ENCODE assay signal across 18 cellular contexts in the genomic region with DNA sequence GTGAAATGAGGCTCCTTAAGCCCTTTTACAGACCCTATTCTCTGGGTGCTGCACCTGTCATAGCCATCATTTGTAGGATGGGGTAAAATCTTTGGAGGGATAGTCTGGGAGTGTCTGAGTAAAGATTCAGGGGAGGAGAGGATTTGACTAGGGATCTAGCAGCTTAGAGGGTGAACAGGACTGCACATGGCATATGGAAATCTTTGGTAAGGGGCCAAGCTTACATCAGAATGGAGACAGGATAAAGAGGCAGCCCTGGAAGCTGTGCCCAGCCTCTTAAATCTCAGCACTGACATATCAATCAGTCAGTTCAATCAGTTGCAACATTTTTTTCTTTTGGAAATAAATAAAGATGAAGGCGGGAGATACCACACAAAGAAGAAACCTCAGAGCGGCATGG.
A peak's percentile ranks its signal among the peaks of the same experiment; 100 is the strongest.
DNase-seq lines count a peak whose midpoint lies in the region; FAIRE-seq and TF ChIP-seq lines count a peak whose summit lies in the region.
"Had no signal": no experiment of that assay in that cellular context is flagged by ENCODE, and none has a peak within 500 bp of the region (broad histone marks: within the 10 kb centered on the region; RNA-seq: fewer than 3 reads in every experiment).

No MANE protein-coding gene starts in this region.

- no peaks in the 10 kb centered on the region for H3K27me3 ChIP-seq in trophoblast cell (ENCODE audit: insufficient read depth, low read length)
- H3K27me3 ChIP-seq: BLaER1 had no signal

- no peak overlapping the region for H3K4ac ChIP-seq in trophoblast cell (ENCODE audit: low read depth, low read length)

- H2BK5ac ChIP-seq in trophoblast cell (ENCODE audit: low read depth, low read length, poor library complexity) = no peak overlapping the region

- H3K9me3 ChIP-seq in trophoblast cell (ENCODE audit: insufficient read depth, low read depth, low read length) = peaks cover 8% of the 10 kb centered on the region
- H3K9me3 ChIP-seq: HAP-1 had no signal

- H3K4me2 ChIP-seq in trophoblast cell (ENCODE audit: low read length) = no peak overlapping the region
- H3K4me2 ChIP-seq: BLaER1 had no signal

- peaks cover 0 to 1% of the 10 kb centered on the region in 2 experiments for H3K4me1 ChIP-seq in trophoblast cell (ENCODE audit: control insufficient read depth in 1 of 2, insufficient read depth in 2 of 2, low read length in 2 of 2)
- H3K4me1 ChIP-seq: Caco-2, HAP-1 had no signal

- H3K4me3 ChIP-seq in trophoblast cell (ENCODE audit: low read depth, low read length) = no peak overlapping the region
- H3K4me3 ChIP-seq: BLaER1, HAP-1 had no signal

- H4K8ac ChIP-seq in trophoblast cell (ENCODE audit: low read depth, low read length) = no peak overlapping the region

- no peak for TF ChIP-seq POLR2A in GM12891 (IDR thresholded peaks at IDR 0.05; ENCODE audit: low read depth, low read length)

- no peak overlapping the region for H3K9ac ChIP-seq in trophoblast cell (ENCODE audit: low read length)
- H3K9ac ChIP-seq: BLaER1 had no signal

- H2AK5ac ChIP-seq in trophoblast cell (ENCODE audit: low read length) = no peak overlapping the region

- H2AFZ ChIP-seq in trophoblast cell (ENCODE audit: insufficient read depth, low read length, poor library complexity) = no peak overlapping the region

- no peak overlapping the region for H4K91ac ChIP-seq in trophoblast cell (ENCODE audit: low read depth, low read length)

- no peak overlapping the region for H3K14ac ChIP-seq in trophoblast cell (ENCODE audit: low read length)

- H4K12ac ChIP-seq in trophoblast cell (ENCODE audit: low read depth, low read length) = no peak overlapping the region

- H3K18ac ChIP-seq in trophoblast cell (ENCODE audit: low read length) = no peak overlapping the region

- DNase-seq in NCI-H524 (lab: John Stamatoyannopoulos, UW) = peak; percentile 64 to 68
- no peak for DNase-seq in NCI-H524 treated with DMSO at 0.1 percent for 48 hours (lab: John Stamatoyannopoulos, UW)
- peak; percentile 42 for DNase-seq in NCI-H1694 treated with DMSO at 0.1 percent for 48 hours (lab: John Stamatoyannopoulos, UW)
- peak; percentile 31 for DNase-seq in NCI-H69 (lab: John Stamatoyannopoulos, UW)
- DNase-seq in cerebellar cortex (ENCODE audit: low spot score) = peak; percentile 94
- no peak for DNase-seq in retina
- no peak for DNase-seq in GM12891 (ENCODE audit: insufficient read length, low spot score)
- DNase-seq in trophoblast cell = no peak
- DNase-seq: 8988T; AML-193; Caco-2; CD8-positive, alpha-beta memory T cell; DMS79 had no signal

- no peak overlapping the region for H3K23ac ChIP-seq in trophoblast cell (ENCODE audit: low read length)

- H2BK120ac ChIP-seq in trophoblast cell (ENCODE audit: insufficient read depth, low read length, poor library complexity) = no peak overlapping the region

- no peak overlapping the region for H3K27ac ChIP-seq in trophoblast cell (ENCODE audit: low read depth, low read length)
- H3K27ac ChIP-seq: BLaER1 had no signal

- no CpG with 5 or more reads among the region's 2 CpGs for WGBS in trophoblast cell (ENCODE audit: extremely low coverage, insufficient coverage, insufficient read length)

- H3K79me2 ChIP-seq in trophoblast cell (ENCODE audit: control insufficient read depth, insufficient read depth, low read length, poor library complexity) = no peaks in the 10 kb centered on the region

- no peak overlapping the region for H2BK12ac ChIP-seq in trophoblast cell (ENCODE audit: low read length)

- FAIRE-seq in GM12891 (lab: Jason Lieb, UNC) = no peak
- FAIRE-seq: G401.6, GM12892, H1 had no signal

- no peaks in the 10 kb centered on the region for H3K36me3 ChIP-seq in trophoblast cell (ENCODE audit: control insufficient read depth in 1 of 2, insufficient read depth in 2 of 2, low read length in 2 of 2)
- H3K36me3 ChIP-seq: BLaER1, HAP-1 had no signal

- no peaks in the 10 kb centered on the region for H3K79me1 ChIP-seq in trophoblast cell (ENCODE audit: low read length)

TF ChIP-seq in GM12891, 5 proteins besides CTCF, POLR2A, EP300 and RAD21:
- TF ChIP-seq TAF1 (IDR thresholded peaks at IDR 0.05; ENCODE audit: low read depth, low read length) (no peak), POLR2AphosphoS5 (IDR thresholded peaks at IDR 0.05; ENCODE audit: low read depth, low read length) (no peak), SPI1 (IDR thresholded peaks at IDR 0.05; ENCODE audit: low read depth, low read length) (no peak), POU2F2 (IDR thresholded peaks at IDR 0.05; ENCODE audit: low read depth, low read length) (no peak), PAX5 (IDR thresholded peaks at IDR 0.05; ENCODE audit: insufficient read depth, low read length, severe bottlenecking) (no peak)

Comparison
In these comparisons a context has a peak if more than half of its experiments do, and no peak if none do; other contexts are left out.
1. DNase-seq: peak in NCI-H524 (2 of 2), NCI-H1694 treated with DMSO at 0.1 percent for 48 hours (single experiment), NCI-H69 (single experiment) and cerebellar cortex (single experiment); none in NCI-H524 treated with DMSO at 0.1 percent for 48 hours (single experiment), retina (single experiment), GM12891 (single experiment) and trophoblast cell (0 of 2).